Comparison of ENCODE assay signal across 8 cellular contexts in genomic region chr14:56840221-56840620, GRCh38. TPM values are rescaled to one million over a fixed set of nuclear protein-coding genes. Genes with fewer than 3 reads are reported as not detected.
"Had no signal": no experiment of that assay in that cellular context is flagged by ENCODE, and none has a peak within 500 bp of the region (broad histone marks: within the 10 kb centered on the region; RNA-seq: fewer than 3 reads in every experiment).

No MANE protein-coding gene starts in this region.

- H3K27ac Mint-ChIP-seq: IgD-negative memory B cell had no signal

- H3K27ac ChIP-seq: HL-60, KMS-11 had no signal

- H3K4me3 Mint-ChIP-seq: IgD-negative memory B cell had no signal

- H3K36me3 Mint-ChIP-seq: IgD-negative memory B cell had no signal

- ATAC-seq: HepG2 had no signal

- H3K4me2 ChIP-seq: KMS-11 had no signal

- DNase-seq: GOT3, HCEC 1CT, KBM-7 had no signal

- H3K9ac ChIP-seq: KMS-11 had no signal

RNA-seq across cellular contexts. Expression of gene OTX2, which starts 29.9 kb away (rescaled TPM):
- total RNA-seq: HepG2, HT1080 had no signal
- polyA plus RNA-seq: HepG2, IgD-negative memory B cell had no signal
